Comparison of ENCODE assay signal across 11 cellular contexts in the genomic region with DNA sequence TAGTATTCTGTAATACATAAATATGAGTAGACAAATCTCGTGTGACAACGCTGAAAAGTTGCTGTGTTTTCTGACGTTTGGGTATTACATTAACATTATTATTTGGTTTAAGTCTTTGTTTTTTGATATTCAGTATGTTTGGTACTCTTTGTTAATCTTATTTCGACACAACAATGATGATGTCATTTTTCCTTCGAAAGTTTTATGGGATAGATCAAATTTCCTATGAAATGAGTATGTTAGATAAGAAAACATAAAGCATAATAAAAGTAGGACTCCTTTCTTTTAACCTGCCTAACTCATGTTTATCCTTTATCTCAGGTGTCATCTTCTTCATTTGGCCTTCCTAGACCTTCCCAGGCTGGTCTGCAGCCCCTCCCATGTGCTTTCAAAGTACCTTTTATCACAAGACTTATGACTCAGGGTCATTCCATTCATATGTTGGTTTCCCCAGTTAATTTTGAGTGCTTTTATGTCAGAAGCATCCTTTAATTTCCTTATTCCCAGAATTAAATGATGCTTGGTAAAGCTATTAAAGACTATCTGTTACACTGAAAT.
DNase-seq lines count a peak whose midpoint lies in the region; ATAC-seq and TF ChIP-seq lines count a peak whose summit lies in the region.
"Had no signal": no experiment of that assay in that cellular context is flagged by ENCODE, and none has a peak within 500 bp of the region (broad histone marks: within the 10 kb centered on the region; RNA-seq: fewer than 3 reads in every experiment).

No MANE protein-coding gene starts in this region.

- BruUV-seq in Calu3 (replicated peaks; lab: Mats Ljungman, UMichigan) (no TSS peak), PC-9 (replicated peaks; lab: Mats Ljungman, UMichigan) (no TSS peak)

- H3K27ac Mint-ChIP-seq in Calu3 (ENCODE audit: unreplicated experiment): peak overlapping the region; percentile 89

- H3K36me3 Mint-ChIP-seq in Calu3 (ENCODE audit: insufficient read depth, unreplicated experiment): peaks cover 34% of the 10 kb centered on the region

- H3K4me1 Mint-ChIP-seq in Calu3 (ENCODE audit: low read depth, unreplicated experiment): peaks cover 75% of the 10 kb centered on the region

- no peak overlapping the region; the same call in 1 of the 2 replicates for H3K4me2 ChIP-seq in PC-9
- no peak overlapping the region for H3K4me2 ChIP-seq in osteoblast (ENCODE audit: insufficient read depth, low read length)

- ATAC-seq in GM18519 (IDR thresholded peaks at IDR 0.05; ENCODE audit: low FRiP score, unreplicated experiment) (no peak), HG02678 (IDR thresholded peaks at IDR 0.05; ENCODE audit: unreplicated experiment) (no peak), sciatic nerve (no peak), GM21825 (IDR thresholded peaks at IDR 0.05; ENCODE audit: unreplicated experiment) (no peak)

- H3K36me3 ChIP-seq in PC-9 (ENCODE audit: low read depth): no peaks in the 10 kb centered on the region
- H3K36me3 ChIP-seq in osteoblast (ENCODE audit: insufficient read depth, low read length): no peaks in the 10 kb centered on the region

- H4K20me1 ChIP-seq in PC-9 (ENCODE audit: insufficient read depth) (no peaks in the 10 kb centered on the region), osteoblast (ENCODE audit: insufficient read depth, low read length) (no peaks in the 10 kb centered on the region)

- intact Hi-C loops in Calu3 (cut with micrococcal nuclease; ENCODE audit: unreplicated experiment) (loop anchor here (1.0 to 10.0 kb wide), 2 partner anchors 23 to 643 kb away; no protein-coding TSS in a partner anchor), PC-9 (cut with micrococcal nuclease; ENCODE audit: unreplicated experiment) (loop anchor here (2.0 to 10.0 kb wide), 4 partner anchors 323 to 651 kb away; a partner anchor contains a TSS), sciatic nerve (cut with DNase I) (no loop called here)

- H3K27ac ChIP-seq in PC-9 (peak overlapping the region; percentile 56), osteoblast (ENCODE audit: low read depth, low read length) (peak overlapping the region; percentile 96)
- H3K27ac ChIP-seq: C4-2B had no signal

- H3K9me3 Mint-ChIP-seq in Calu3 (ENCODE audit: low read depth, unreplicated experiment): no peaks in the 10 kb centered on the region

- POLR2A ChIA-PET in PC-9 (lab: Charles Lee; ENCODE audit: unreplicated experiment): interaction anchor here (0.7 kb wide), 1 partner anchor 379 kb away, joined by 4 read pairs; no protein-coding TSS in a partner anchor

- H3K4me3 ChIP-seq in PC-9: no peak overlapping the region
- no peak overlapping the region for H3K4me3 ChIP-seq in epithelial cell of esophagus (ENCODE audit: low read length)
- H3K4me3 ChIP-seq in osteoblast (ENCODE audit: insufficient read depth, low read length): no peak overlapping the region

- no peaks in the 10 kb centered on the region for H3K79me2 ChIP-seq in PC-9 (ENCODE audit: low read depth)
- H3K79me2 ChIP-seq in osteoblast (ENCODE audit: insufficient read depth, low read length): no peaks in the 10 kb centered on the region

- peaks cover 70% of the 10 kb centered on the region for H3K4me1 ChIP-seq in PC-9 (replicated peaks; ENCODE audit: insufficient read depth)
- H3K4me1 ChIP-seq in osteoblast (ENCODE audit: insufficient read depth, low read length): peaks cover 79% of the 10 kb centered on the region

- H3K9me3 ChIP-seq in PC-9 (ENCODE audit: insufficient read depth, low read depth): peaks cover 4% of the 10 kb centered on the region; the same call in 1 of the 2 replicates
- H3K9me3 ChIP-seq in osteoblast (ENCODE audit: low read depth, low read length): no peaks in the 10 kb centered on the region

- H3K4me3 Mint-ChIP-seq in Calu3 (ENCODE audit: low read depth, unreplicated experiment): no peak overlapping the region

- TF ChIP-seq CTCF in Calu3 (IDR thresholded peaks at IDR 0.05; ENCODE audit: unreplicated experiment): no peak
- no peak for TF ChIP-seq CTCF in PC-9 (conservative IDR thresholded peaks at IDR 0.05)
- TF ChIP-seq CTCF in epithelial cell of esophagus (IDR thresholded peaks at IDR 0.05; ENCODE audit: insufficient read depth, low read depth, low read length, missing control alignments): no peak
- no peak for TF ChIP-seq CTCF in osteoblast (IDR thresholded peaks at IDR 0.05; ENCODE audit: extremely low read depth, low read depth, low read length)

- no peaks in the 10 kb centered on the region for H3K27me3 ChIP-seq in PC-9 (ENCODE audit: insufficient read depth, low read depth)
- H3K27me3 ChIP-seq in osteoblast (ENCODE audit: insufficient read depth, low read length): no peaks in the 10 kb centered on the region

- CTCF ChIA-PET in Calu3 (lab: Charles Lee) (interaction anchor here (1.4 kb wide), 1 partner anchor 165 kb away, joined by 3 read pairs; no protein-coding TSS in a partner anchor), PC-9 (lab: Charles Lee) (no interaction called here)

- DNase-seq in Calu3 (no peak), PC-9 (peak; percentile 37 to 69), epithelial cell of esophagus (ENCODE audit: low read depth) (peak; percentile 65), osteoblast (ENCODE audit: insufficient read length, low spot score, missing footprints) (peak; percentile 65), sciatic nerve (ENCODE audit: low spot score) (no peak)
- DNase-seq: activated CD4-positive, alpha-beta T cell treated with anti-CD3 and anti-CD28 coated beads, Interleukin-2, amount 50 U/mL, for 48 hours; glutamatergic neuron had no signal

- H2AFZ ChIP-seq in PC-9 (no peak overlapping the region), osteoblast (ENCODE audit: low read length) (no peak overlapping the region)

- H3K27me3 Mint-ChIP-seq in Calu3 (ENCODE audit: unreplicated experiment): no peaks in the 10 kb centered on the region

- peaks cover 60% of the 10 kb centered on the region for H3F3A ChIP-seq in PC-9 (ENCODE audit: insufficient read depth, low read depth)

- no peaks in the 10 kb centered on the region; the same call in 1 of the 2 replicates for H3K9me2 ChIP-seq in PC-9 (ENCODE audit: insufficient read depth)

Comparison
In these comparisons a context has a peak if more than half of its experiments do, and no peak if none do; other contexts are left out.
1. DNase-seq: peak in PC-9 (2 of 2), epithelial cell of esophagus (single experiment) and osteoblast (single experiment); none in Calu3 (single experiment) and sciatic nerve (single experiment).